ENCODE assay signal across 8 cellular contexts in genomic region chr2:20822535-20823490, GRCh38. TPM values are rescaled to one million over a fixed set of nuclear protein-coding genes. Genes with fewer than 3 reads are reported as not detected.
DNase-seq lines count a peak whose midpoint lies in the region; ATAC-seq and TF ChIP-seq lines count a peak whose summit lies in the region.

Gene LDAH (minus strand): TSS chr2:20823101. CDS start chr2:20801463, 21,638 bp downstream.

- ATAC-seq in GM19372 (IDR thresholded peaks at IDR 0.05; ENCODE audit: low read depth, unreplicated experiment) (peak; percentile 85), HG03521 (IDR thresholded peaks at IDR 0.05; ENCODE audit: unreplicated experiment) (peak; percentile 84)

- peak; percentile 94 for DNase-seq in NCI-H748 (lab: John Stamatoyannopoulos, UW; ENCODE audit: unreplicated experiment)
- DNase-seq in activated CD4-positive, alpha-beta T cell treated with anti-CD3 and anti-CD28 coated beads, Interleukin-2, amount 50 U/mL, for 48 hours, result peak; percentile 83 to 88
- DNase-seq in dermis microvascular lymphatic vessel endothelial cell (ENCODE audit: low read depth in 2 of 2), result peak; percentile 80 to 87
- DNase-seq in stimulated activated CD4-positive, alpha-beta T cell treated with anti-CD3 and anti-CD28 coated beads, Interleukin-4, amount 100 ng/mL, for 1 hour, result peak; percentile 85

- H3K36me3 ChIP-seq in liver (ENCODE audit: control insufficient read depth in 4 of 4, insufficient read depth in 3 of 4, low read depth in 1 of 4, low read length in 3 of 4), result no peaks in the 10 kb centered on the region

- peak within 1 kb of the TSS; percentile 61 to 95 for H3K9ac ChIP-seq in liver (ENCODE audit: low read depth in 1 of 2, low read length in 2 of 2)

- peaks cover 0 to 3% (median 0%) of the 10 kb centered on the region in 4 donors for H3K4me1 ChIP-seq in liver (ENCODE audit: control insufficient read depth in 4 of 4, insufficient read depth in 4 of 4, low read length in 3 of 4)

- peak within 1 kb of the TSS; percentile 73 to 98 (median 80) for H3K4me3 ChIP-seq in liver (ENCODE audit: low read depth in 1 of 3, low read length in 3 of 3)

- H3K27ac ChIP-seq in C4-2B (peak within 1 kb of the TSS; percentile 94), liver (ENCODE audit: low read depth in 1 of 2, low read length in 2 of 2) (peak within 1 kb of the TSS; percentile 94 to 97)

- peak; percentile 11 to 35 for TF ChIP-seq RAD21 in liver (IDR thresholded peaks at IDR 0.05)

- H3K27me3 ChIP-seq in liver (ENCODE audit: control insufficient read depth in 4 of 4, insufficient read depth in 4 of 4, low read length in 3 of 4), result no peaks in the 10 kb centered on the region

- no peaks in the 10 kb centered on the region for H3K9me3 ChIP-seq in liver (ENCODE audit: control insufficient read depth in 4 of 4, low read length in 3 of 4)

- TF ChIP-seq CTCF in C4-2B (conservative IDR thresholded peaks at IDR 0.05) (no peak), liver (IDR thresholded peaks at IDR 0.05; ENCODE audit: low read depth, low read length, missing input control) (no peak)

- under 1% methylated on average over 46 of the region's 46 CpGs for WGBS in liver

TF ChIP-seq in liver, 16 proteins besides CTCF, POLR2A, EP300 and RAD21:
- TF ChIP-seq JUND (IDR thresholded peaks at IDR 0.05), result no peak
- peak; percentile 50 for TF ChIP-seq TAF1 (conservative IDR thresholded peaks at IDR 0.05)
- TF ChIP-seq ATF3 (IDR thresholded peaks at IDR 0.05), result no peak
- TF ChIP-seq HNF4A (conservative IDR thresholded peaks at IDR 0.05), result peak; percentile 17 to 21
- TF ChIP-seq MAX (IDR thresholded peaks at IDR 0.05), result peak; percentile 89
- TF ChIP-seq EGR1 (IDR thresholded peaks at IDR 0.05; ENCODE audit: low read depth in 2 of 2), result no peak
- TF ChIP-seq ZBTB33 (IDR thresholded peaks at IDR 0.05), result peak; percentile 68
- peak; percentile 29 to 39 for TF ChIP-seq RXRA (IDR thresholded peaks at IDR 0.05)
- TF ChIP-seq GABPA (IDR thresholded peaks at IDR 0.05 in 1 of 2, conservative IDR thresholded peaks at IDR 0.05 in 1 of 2), result peak; percentile 78 to 96
- TF ChIP-seq YY1 (IDR thresholded peaks at IDR 0.05), result peak; percentile 73
- no peak for TF ChIP-seq FOXA1 (IDR thresholded peaks at IDR 0.05)
- TF ChIP-seq HNF4G (IDR thresholded peaks at IDR 0.05), result no peak
- peak; percentile 44 for TF ChIP-seq NR2F2 (IDR thresholded peaks at IDR 0.05)
- no peak for TF ChIP-seq REST (IDR thresholded peaks at IDR 0.05)

RNA-seq across cellular contexts. Expression of gene LDAH, which starts in this region (rescaled TPM):
- 16.4 and 17.3 TPM in 2 replicates for total RNA-seq in dermis microvascular lymphatic vessel endothelial cell
- 10 to 100 TPM; 10.4 to 17.7 TPM for total RNA-seq in liver
- polyA plus RNA-seq in liver, result 1 to 10 TPM; 5.8 to 9.0 TPM

Comparison
In these comparisons a context has a peak if more than half of its experiments do, and no peak if none do; other contexts are left out.
1. Peak in every context shown above with its lines: DNase-seq, ATAC-seq, H3K4me3 ChIP-seq and H3K27ac ChIP-seq.